ENCODE assay signal across 8 cellular contexts in the genomic region with DNA sequence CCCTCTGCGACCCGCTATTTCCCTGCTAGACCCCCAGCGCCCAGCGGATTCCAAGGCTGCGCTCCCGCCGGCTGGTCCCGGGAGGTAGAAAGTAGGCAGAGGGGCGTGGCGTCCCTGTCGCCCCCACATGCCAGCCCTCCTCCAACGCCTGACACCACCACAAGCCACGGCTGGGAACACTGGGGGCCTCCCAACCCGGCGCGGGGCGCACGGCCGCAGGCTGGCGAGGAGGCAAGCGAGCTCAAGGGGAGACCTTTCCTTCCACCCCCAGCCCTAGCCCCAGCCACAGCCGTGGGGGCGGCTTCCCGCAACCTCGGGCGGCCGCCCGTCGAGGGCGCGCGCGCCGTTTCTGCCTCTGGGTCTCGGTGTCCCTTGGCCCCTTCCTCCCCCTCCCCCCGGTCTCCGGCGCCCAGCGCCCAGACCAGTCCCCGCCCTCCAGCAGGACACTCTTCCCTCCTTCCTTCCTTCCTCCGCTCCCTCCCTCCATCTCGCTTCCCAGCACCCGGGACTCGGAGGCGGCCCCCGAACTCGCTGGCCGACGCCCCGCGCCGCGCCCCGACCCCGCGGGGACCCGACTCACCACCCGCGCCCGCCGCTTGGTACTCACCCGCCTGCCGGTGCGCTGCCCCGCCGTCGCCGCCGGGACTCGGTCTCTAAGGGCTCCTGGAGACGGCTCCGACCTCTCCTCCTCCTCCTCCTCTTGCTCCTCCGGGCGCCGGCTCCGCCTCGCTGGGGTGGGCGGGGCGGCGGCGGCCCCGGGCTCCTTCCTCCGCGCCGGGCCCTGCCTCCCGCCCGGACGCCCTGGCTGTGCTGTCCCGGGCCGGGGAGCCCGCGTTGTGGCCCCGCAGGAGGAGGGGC. TPM values are rescaled to one million over a fixed set of nuclear protein-coding genes. Genes with fewer than 3 reads are reported as not detected.
DNase-seq lines count a peak whose midpoint lies in the region; ATAC-seq and TF ChIP-seq lines count a peak whose summit lies in the region.

A gene (minus strand): TSS at position 731 of the 858 bp plus-strand sequence. CDS start 125,781 bp downstream, outside the sequence.

- H3K9me3 ChIP-seq in HEK293 (ENCODE audit: control insufficient read depth, insufficient read depth, low read depth, low read length): no peaks in the 10 kb centered on the region
- H3K9me3 ChIP-seq in breast epithelium: no peaks in the 10 kb centered on the region
- no peaks in the 10 kb centered on the region for H3K9me3 ChIP-seq in iPS-15b (ENCODE audit: control insufficient read depth, insufficient read depth, low read length)

- H3K4me1 ChIP-seq in HEK293 (ENCODE audit: control insufficient read depth, insufficient read depth, low read length) (peaks cover 32% of the 10 kb centered on the region), breast epithelium (no peaks in the 10 kb centered on the region), iPS-15b (ENCODE audit: control insufficient read depth, insufficient read depth, low read length) (no peaks in the 10 kb centered on the region)

- POLR2A ChIA-PET in HEK293 (lab: Yijun Ruan, JAX): interaction anchor here (1.4 to 2.9 kb wide), 6 partner anchors 11 to 67 kb away, joined by 3 to 16 read pairs (median 5); no protein-coding TSS in a partner anchor

- intact Hi-C loops in breast epithelium (cut with DNase I; ENCODE audit: low total_unique reads) (no loop called here), sciatic nerve (cut with DNase I) (no loop called here)

- H3K4me3 ChIP-seq in HEK293 (ENCODE audit: low read depth, low read length) (peak within 1 kb of the TSS; percentile 62), breast epithelium (peak within 1 kb of the TSS; percentile 82 to 87 (median 83)), iPS-15b (ENCODE audit: low read depth, low read length) (peak within 1 kb of the TSS; percentile 80)

- peak; percentile 64 for TF ChIP-seq CTCF in HEK293 (tag by site-specific recombination; IDR thresholded peaks at IDR 0.05)
- TF ChIP-seq CTCF in breast epithelium (IDR thresholded peaks at IDR 0.05): no peak

- H3K27ac ChIP-seq in HEK293 (ENCODE audit: extremely low read depth, low read depth, low read length) (peak within 1 kb of the TSS; percentile 91), breast epithelium (peak within 1 kb of the TSS; percentile 93 to 95)

- DNase-seq in EL: peak; percentile 89
- peak; percentile 39 for DNase-seq in RPMI8226
- peak; percentile 57 to 60 for DNase-seq in breast epithelium (ENCODE audit: low spot score in 2 of 2)
- DNase-seq in sciatic nerve (ENCODE audit: low spot score): peak; percentile 86
- DNase-seq in MV-4-11 (lab: John Stamatoyannopoulos, UW): no peak

- peak; percentile 79 for ATAC-seq in sciatic nerve
- no peak for ATAC-seq in GM18519 (IDR thresholded peaks at IDR 0.05; ENCODE audit: low FRiP score, unreplicated experiment)

- TF ChIP-seq POLR2A in breast epithelium (IDR thresholded peaks at IDR 0.05): no peak

- CTCF ChIA-PET in HEK293 (lab: Yijun Ruan, JAX): interaction anchor here (0.6 to 1.7 kb wide), 6 partner anchors 17 to 285 kb away, joined by 3 to 6 read pairs (median 3); no protein-coding TSS in a partner anchor

- H3K36me3 ChIP-seq in HEK293 (ENCODE audit: control insufficient read depth in 2 of 2, insufficient read depth in 1 of 2, low read length in 2 of 2): no peaks in the 10 kb centered on the region
- H3K36me3 ChIP-seq in breast epithelium: no peaks in the 10 kb centered on the region
- no peaks in the 10 kb centered on the region for H3K36me3 ChIP-seq in iPS-15b (ENCODE audit: control insufficient read depth, insufficient read depth, low read length)

- H3K27me3 ChIP-seq in breast epithelium (no peaks in the 10 kb centered on the region), iPS-15b (ENCODE audit: control insufficient read depth, insufficient read depth, low read length) (peaks cover 46% of the 10 kb centered on the region)

- H3K9ac ChIP-seq in iPS-15b (ENCODE audit: low read depth, low read length): peak within 1 kb of the TSS; percentile 26

TF ChIP-seq in HEK293, 187 proteins besides CTCF, POLR2A, EP300 and RAD21 (continues in another document):
- TF ChIP-seq, protein P1, sequence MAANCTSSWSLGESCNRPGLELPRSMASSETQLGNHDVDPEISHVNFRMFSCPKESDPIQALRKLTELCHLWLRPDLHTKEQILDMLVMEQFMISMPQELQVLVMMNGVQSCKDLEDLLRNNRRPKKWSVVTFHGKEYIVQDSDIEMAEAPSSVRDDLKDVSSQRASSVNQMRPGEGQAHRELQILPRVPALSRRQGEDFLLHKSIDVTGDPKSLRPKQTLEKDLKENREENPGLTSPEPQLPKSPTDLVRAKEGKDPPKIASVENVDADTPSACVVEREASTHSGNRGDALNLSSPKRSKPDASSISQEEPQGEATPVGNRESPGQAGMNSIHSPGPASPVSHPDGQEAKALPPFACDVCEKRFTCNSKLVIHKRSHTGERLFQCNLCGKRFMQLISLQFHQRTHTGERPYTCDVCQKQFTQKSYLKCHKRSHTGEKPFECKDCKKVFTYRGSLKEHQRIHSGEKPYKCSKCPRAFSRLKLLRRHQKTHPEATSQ (tag by site-specific recombination; IDR thresholded peaks at IDR 0.05): peak; percentile 61; the same call in 1 of the 2 replicates
- TF ChIP-seq, protein P2, sequence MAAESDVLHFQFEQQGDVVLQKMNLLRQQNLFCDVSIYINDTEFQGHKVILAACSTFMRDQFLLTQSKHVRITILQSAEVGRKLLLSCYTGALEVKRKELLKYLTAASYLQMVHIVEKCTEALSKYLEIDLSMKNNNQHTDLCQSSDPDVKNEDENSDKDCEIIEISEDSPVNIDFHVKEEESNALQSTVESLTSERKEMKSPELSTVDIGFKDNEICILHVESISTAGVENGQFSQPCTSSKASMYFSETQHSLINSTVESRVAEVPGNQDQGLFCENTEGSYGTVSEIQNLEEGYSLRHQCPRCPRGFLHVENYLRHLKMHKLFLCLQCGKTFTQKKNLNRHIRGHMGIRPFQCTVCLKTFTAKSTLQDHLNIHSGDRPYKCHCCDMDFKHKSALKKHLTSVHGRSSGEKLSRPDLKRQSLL (tag by site-specific recombination; IDR thresholded peaks at IDR 0.05): peak; percentile 55
- peak; percentile 78; the same call in 1 of the 2 replicates for TF ChIP-seq ZNF561 (tag by site-specific recombination; IDR thresholded peaks at IDR 0.05; ENCODE audit: borderline replicate concordance)
- peak; percentile 81 for TF ChIP-seq KLF8 (tag by site-specific recombination; IDR thresholded peaks at IDR 0.05)
- TF ChIP-seq, protein P3, sequence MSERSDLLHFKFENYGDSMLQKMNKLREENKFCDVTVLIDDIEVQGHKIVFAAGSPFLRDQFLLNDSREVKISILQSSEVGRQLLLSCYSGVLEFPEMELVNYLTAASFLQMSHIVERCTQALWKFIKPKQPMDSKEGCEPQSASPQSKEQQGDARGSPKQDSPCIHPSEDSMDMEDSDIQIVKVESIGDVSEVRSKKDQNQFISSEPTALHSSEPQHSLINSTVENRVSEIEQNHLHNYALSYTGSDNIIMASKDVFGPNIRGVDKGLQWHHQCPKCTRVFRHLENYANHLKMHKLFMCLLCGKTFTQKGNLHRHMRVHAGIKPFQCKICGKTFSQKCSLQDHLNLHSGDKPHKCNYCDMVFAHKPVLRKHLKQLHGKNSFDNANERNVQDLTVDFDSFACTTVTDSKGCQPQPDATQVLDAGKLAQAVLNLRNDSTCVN (tag by site-specific recombination; optimal IDR thresholded peaks at IDR 0.05): peak; percentile 90
- no peak for TF ChIP-seq KLF7 (tag by site-specific recombination; IDR thresholded peaks at IDR 0.05; ENCODE audit: borderline replicate concordance)
- peak; percentile 61; the same call in 1 of the 2 replicates for TF ChIP-seq ZNF24 (tag by site-specific recombination; IDR thresholded peaks at IDR 0.05)
- TF ChIP-seq ZNF544 (tag by site-specific recombination; IDR thresholded peaks at IDR 0.05): no peak
- TF ChIP-seq ZNF121 (tag by site-specific recombination; IDR thresholded peaks at IDR 0.05): peak; percentile 87; the same call in 1 of the 2 replicates
- TF ChIP-seq ZNF521 (tag by site-specific recombination; IDR thresholded peaks at IDR 0.05): no peak
- no peak for TF ChIP-seq ZNF830 (tag by site-specific recombination; IDR thresholded peaks at IDR 0.05; ENCODE audit: low read depth)
- no peak for TF ChIP-seq ZNF473 (tag by site-specific recombination; IDR thresholded peaks at IDR 0.05)
- TF ChIP-seq, protein P4, sequence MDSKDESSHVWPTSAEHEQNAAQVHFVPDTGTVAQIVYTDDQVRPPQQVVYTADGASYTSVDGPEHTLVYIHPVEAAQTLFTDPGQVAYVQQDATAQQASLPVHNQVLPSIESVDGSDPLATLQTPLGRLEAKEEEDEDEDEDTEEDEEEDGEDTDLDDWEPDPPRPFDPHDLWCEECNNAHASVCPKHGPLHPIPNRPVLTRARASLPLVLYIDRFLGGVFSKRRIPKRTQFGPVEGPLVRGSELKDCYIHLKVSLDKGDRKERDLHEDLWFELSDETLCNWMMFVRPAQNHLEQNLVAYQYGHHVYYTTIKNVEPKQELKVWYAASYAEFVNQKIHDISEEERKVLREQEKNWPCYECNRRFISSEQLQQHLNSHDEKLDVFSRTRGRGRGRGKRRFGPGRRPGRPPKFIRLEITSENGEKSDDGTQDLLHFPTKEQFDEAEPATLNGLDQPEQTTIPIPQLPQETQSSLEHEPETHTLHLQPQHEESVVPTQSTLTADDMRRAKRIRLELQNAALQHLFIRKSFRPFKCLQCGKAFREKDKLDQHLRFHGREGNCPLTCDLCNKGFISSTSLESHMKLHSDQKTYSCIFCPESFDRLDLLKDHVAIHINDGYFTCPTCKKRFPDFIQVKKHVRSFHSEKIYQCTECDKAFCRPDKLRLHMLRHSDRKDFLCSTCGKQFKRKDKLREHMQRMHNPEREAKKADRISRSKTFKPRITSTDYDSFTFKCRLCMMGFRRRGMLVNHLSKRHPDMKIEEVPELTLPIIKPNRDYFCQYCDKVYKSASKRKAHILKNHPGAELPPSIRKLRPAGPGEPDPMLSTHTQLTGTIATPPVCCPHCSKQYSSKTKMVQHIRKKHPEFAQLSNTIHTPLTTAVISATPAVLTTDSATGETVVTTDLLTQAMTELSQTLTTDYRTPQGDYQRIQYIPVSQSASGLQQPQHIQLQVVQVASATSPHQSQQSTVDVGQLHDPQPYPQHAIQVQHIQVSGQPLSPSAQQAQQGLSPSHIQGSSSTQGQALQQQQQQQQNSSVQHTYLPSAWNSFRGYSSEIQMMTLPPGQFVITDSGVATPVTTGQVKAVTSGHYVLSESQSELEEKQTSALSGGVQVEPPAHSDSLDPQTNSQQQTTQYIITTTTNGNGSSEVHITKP (tag by site-specific recombination; IDR thresholded peaks at IDR 0.05): peak; percentile 94
- peak; percentile 100 for TF ChIP-seq GLIS2 (tag by site-specific recombination; IDR thresholded peaks at IDR 0.05)
- TF ChIP-seq ZXDB (tag by site-specific recombination; IDR thresholded peaks at IDR 0.05): peak; percentile 71
- 0 out of 2 replicates have a peak, but pooled peaks have one; percentile 30 for TF ChIP-seq BCL11B (tag by site-specific recombination; IDR thresholded peaks at IDR 0.05; ENCODE audit: low read depth)
- TF ChIP-seq ZFP41 (tag by site-specific recombination; IDR thresholded peaks at IDR 0.05; ENCODE audit: borderline replicate concordance): no peak

RNA-seq across cellular contexts. Expression of the gene that starts here (rescaled TPM):
- 100 to 1,000 TPM in 1 of 3 donors, 10 to 100 TPM in 2; 82.1 to 100 (median 87.5) TPM for total RNA-seq in breast epithelium
- 67.8 TPM for total RNA-seq in sciatic nerve
